ENCODE assay signal across 24 cellular contexts in the genomic region with DNA sequence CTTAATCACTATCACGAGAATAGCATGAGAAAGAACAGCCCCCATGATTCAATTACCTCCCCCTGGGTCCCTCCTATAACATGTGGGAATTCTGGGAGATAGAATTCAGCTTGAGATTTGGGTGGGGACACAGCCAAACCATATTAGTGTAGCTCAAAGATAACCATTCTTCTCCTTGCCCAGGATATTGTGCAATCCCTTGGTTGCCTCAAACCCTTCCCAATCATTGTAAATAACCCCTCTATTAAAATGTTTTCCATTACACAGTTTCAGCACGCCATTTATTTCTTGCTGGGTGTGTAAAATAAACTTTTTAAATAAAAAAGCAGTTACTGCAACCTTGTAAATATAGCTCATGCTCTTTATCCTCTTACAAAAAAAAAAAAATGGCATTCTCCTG. TPM values are rescaled to one million over a fixed set of nuclear protein-coding genes. Genes with fewer than 3 reads are reported as not detected.
"Had no signal": no experiment of that assay in that cellular context is flagged by ENCODE, and none has a peak within 500 bp of the region (broad histone marks: within the 10 kb centered on the region; RNA-seq: fewer than 3 reads in every experiment).

No MANE protein-coding gene starts in this region.

- FAIRE-seq: colon, endothelial cell of umbilical vein, islet of Langerhans, keratinocyte had no signal

- ATAC-seq: gastrocnemius medialis, heart right ventricle, left cardiac atrium, left lung, left ventricle myocardium superior, lower lobe of right lung, mucosa of descending colon had no signal

- H3K9me3 ChIP-seq: esophagus muscularis mucosa, gastrocnemius medialis, lower lobe of right lung had no signal

- H3K27ac ChIP-seq: coronary artery, dorsolateral prefrontal cortex, esophagus muscularis mucosa, gastrocnemius medialis, heart right ventricle, left lung, lower lobe of right lung had no signal

- H3K4me3 ChIP-seq: coronary artery, dorsolateral prefrontal cortex, esophagus muscularis mucosa, gastrocnemius medialis, heart right ventricle, left lung, lower lobe of right lung, mucosa of descending colon had no signal

- DNase-seq: dermis blood vessel endothelial cell; dorsolateral prefrontal cortex; effector CD4-positive, alpha-beta T cell; effector memory CD4-positive, alpha-beta T cell; foreskin melanocyte; gastrocnemius medialis; glutamatergic neuron; head of caudate nucleus; heart right ventricle; hippocampal formation; left cardiac atrium; left lung; left ventricle myocardium superior; lower lobe of right lung; mesenchymal stem cell; mucosa of descending colon; naive B cell had no signal

- H3K4me1 ChIP-seq: left lung, lower lobe of right lung had no signal

- H3K36me3 ChIP-seq: esophagus muscularis mucosa, gastrocnemius medialis, heart right ventricle, left lung, lower lobe of right lung had no signal

- H3K27me3 ChIP-seq: dorsolateral prefrontal cortex, esophagus muscularis mucosa, gastrocnemius medialis, heart right ventricle, left lung had no signal

RNA-seq across cellular contexts. Expression of a gene that starts 47.7 kb away (rescaled TPM):
- total RNA-seq: endothelial cell of umbilical vein, kidney epithelial cell had no signal
- polyA plus RNA-seq: endothelial cell of umbilical vein had no signal
